In the genomic region with DNA sequence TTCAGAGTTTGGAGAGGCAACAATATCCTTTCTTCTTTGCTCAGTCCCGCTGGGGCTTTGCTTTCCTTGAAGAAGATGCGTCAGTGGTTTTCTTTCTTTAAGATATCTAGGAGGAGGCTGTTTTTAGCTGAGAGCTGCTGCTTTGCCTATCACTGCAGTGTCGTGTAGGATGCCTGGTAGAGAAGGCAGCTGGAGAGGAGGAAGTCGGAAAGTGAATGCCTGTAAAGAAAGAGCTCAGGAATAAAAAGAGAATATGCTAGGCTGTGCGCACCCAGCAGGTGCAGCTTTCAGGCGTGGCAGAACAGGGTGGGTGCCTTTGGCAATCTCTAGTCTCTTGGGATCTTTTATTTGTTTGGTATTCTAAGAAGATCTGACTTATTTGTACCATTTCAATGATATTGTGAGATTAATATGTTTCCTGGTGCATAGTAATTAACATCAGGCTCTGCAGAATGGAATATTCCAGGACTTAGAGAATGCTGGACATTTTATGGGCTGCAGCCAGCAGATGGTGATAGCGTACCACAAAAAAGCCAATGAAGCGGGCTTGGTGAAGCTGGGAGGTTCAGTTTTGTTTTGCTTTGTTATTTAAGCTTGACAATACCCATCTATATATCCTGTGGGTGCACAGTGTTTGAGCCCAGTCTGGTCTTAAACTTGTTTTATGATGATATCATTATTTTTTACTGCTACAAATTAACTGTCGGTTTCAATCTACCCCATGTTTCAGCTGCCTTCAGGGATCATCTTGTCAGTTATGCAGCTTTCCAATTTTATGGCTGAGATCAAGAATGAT, we compare ENCODE assay signal across 1 cellular context.
TF ChIP-seq lines count a peak whose summit lies in the region.

No MANE protein-coding gene starts in this region.

TF ChIP-seq in K562, 482 proteins besides CTCF, POLR2A, EP300 and RAD21 (continued from another document):
- TF ChIP-seq, protein P1, sequence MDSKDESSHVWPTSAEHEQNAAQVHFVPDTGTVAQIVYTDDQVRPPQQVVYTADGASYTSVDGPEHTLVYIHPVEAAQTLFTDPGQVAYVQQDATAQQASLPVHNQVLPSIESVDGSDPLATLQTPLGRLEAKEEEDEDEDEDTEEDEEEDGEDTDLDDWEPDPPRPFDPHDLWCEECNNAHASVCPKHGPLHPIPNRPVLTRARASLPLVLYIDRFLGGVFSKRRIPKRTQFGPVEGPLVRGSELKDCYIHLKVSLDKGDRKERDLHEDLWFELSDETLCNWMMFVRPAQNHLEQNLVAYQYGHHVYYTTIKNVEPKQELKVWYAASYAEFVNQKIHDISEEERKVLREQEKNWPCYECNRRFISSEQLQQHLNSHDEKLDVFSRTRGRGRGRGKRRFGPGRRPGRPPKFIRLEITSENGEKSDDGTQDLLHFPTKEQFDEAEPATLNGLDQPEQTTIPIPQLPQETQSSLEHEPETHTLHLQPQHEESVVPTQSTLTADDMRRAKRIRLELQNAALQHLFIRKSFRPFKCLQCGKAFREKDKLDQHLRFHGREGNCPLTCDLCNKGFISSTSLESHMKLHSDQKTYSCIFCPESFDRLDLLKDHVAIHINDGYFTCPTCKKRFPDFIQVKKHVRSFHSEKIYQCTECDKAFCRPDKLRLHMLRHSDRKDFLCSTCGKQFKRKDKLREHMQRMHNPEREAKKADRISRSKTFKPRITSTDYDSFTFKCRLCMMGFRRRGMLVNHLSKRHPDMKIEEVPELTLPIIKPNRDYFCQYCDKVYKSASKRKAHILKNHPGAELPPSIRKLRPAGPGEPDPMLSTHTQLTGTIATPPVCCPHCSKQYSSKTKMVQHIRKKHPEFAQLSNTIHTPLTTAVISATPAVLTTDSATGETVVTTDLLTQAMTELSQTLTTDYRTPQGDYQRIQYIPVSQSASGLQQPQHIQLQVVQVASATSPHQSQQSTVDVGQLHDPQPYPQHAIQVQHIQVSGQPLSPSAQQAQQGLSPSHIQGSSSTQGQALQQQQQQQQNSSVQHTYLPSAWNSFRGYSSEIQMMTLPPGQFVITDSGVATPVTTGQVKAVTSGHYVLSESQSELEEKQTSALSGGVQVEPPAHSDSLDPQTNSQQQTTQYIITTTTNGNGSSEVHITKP (IDR thresholded peaks at IDR 0.05; ENCODE audit: partially characterized antibody), result peak; percentile 52
- TF ChIP-seq, protein P2, sequence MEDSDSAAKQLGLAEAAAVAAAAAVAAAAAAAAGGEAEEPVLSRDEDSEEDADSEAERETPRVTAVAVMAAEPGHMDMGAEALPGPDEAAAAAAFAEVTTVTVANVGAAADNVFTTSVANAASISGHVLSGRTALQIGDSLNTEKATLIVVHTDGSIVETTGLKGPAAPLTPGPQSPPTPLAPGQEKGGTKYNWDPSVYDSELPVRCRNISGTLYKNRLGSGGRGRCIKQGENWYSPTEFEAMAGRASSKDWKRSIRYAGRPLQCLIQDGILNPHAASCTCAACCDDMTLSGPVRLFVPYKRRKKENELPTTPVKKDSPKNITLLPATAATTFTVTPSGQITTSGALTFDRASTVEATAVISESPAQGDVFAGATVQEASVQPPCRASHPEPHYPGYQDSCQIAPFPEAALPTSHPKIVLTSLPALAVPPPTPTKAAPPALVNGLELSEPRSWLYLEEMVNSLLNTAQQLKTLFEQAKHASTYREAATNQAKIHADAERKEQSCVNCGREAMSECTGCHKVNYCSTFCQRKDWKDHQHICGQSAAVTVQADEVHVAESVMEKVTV (CRISPR knock-in tag; IDR thresholded peaks at IDR 0.05), result peak; percentile 77
